In genomic region chr1:229943988-229944743, GRCh38 we compare ENCODE assay signal across 20 cellular contexts.
A peak's percentile ranks its signal among the peaks of the same experiment; 100 is the strongest.
DNase-seq lines count a peak whose midpoint lies in the region; ATAC-seq and TF ChIP-seq lines count a peak whose summit lies in the region.
"Had no signal": no experiment of that assay in that cellular context is flagged by ENCODE, and none has a peak within 500 bp of the region (broad histone marks: within the 10 kb centered on the region; RNA-seq: fewer than 3 reads in every experiment).

No MANE protein-coding gene starts in this region.

- H3K9ac ChIP-seq in SK-N-SH (no peak overlapping the region), mesendoderm (ENCODE audit: low read length) (no peak overlapping the region)
- H3K9ac ChIP-seq: BLaER1 treated with 17β-estradiol and CSF1 and Interleukin-3, amounts not matched to agents 10 nM and 100 nM; GM23248 had no signal

- no peak for TF ChIP-seq RAD21 in SK-N-SH (IDR thresholded peaks at IDR 0.05; ENCODE audit: low read length)

- ATAC-seq in SK-N-SH treated with all-trans-retinoic acid at 6 μM for 48 hours, result no peak
- peak; percentile 16 for ATAC-seq in upper lobe of right lung
- no peak for ATAC-seq in GM21786 (IDR thresholded peaks at IDR 0.05; ENCODE audit: unreplicated experiment)
- no peak for ATAC-seq in left cardiac atrium
- ATAC-seq: A549; CD8-positive, alpha-beta T cell; HCT116 had no signal

- intact Hi-C loops in esophagus muscularis mucosa (cut with DNase I) (no loop called here), upper lobe of right lung (cut with DNase I) (no loop called here), left cardiac atrium (cut with DNase I) (no loop called here)

- H2BK15ac ChIP-seq in mesendoderm (replicated peaks; ENCODE audit: low read depth), result no peak overlapping the region

- H3K4me1 ChIP-seq in SK-N-SH (ENCODE audit: control insufficient read depth in 1 of 2, insufficient read depth in 2 of 2, low read depth in 1 of 2, low read length in 1 of 2) (peaks cover 10 to 57% of the 10 kb centered on the region in 2 experiments; a peak in 3 of 4 replicates), esophagus muscularis mucosa (peaks cover 0 to 4% (median 0%) of the 10 kb centered on the region in 4 donors), mesendoderm (ENCODE audit: control insufficient read depth, low read depth, low read length) (no peaks in the 10 kb centered on the region), upper lobe of right lung (no peaks in the 10 kb centered on the region)
- H3K4me1 ChIP-seq: A549; BLaER1 treated with 17β-estradiol and CSF1 and Interleukin-3, amounts not matched to agents 10 nM and 100 nM had no signal

- H3K56ac ChIP-seq in mesendoderm (ENCODE audit: low read length), result no peak overlapping the region

- H4K5ac ChIP-seq in mesendoderm (ENCODE audit: low read length), result no peak overlapping the region

- TF ChIP-seq EP300 in SK-N-SH (IDR thresholded peaks at IDR 0.05; ENCODE audit: borderline replicate concordance in 1 of 2, low read depth in 1 of 2, low read length in 1 of 2) (no peak), esophagus muscularis mucosa (IDR thresholded peaks at IDR 0.05) (no peak)

- no peak overlapping the region for H3K18ac ChIP-seq in mesendoderm (ENCODE audit: low read length)

- POLR2A ChIA-PET in SK-N-SH (lab: Yijun Ruan, JAX), result interaction anchor here (1.4 kb wide), 1 partner anchor 250 kb away, joined by 7 read pairs; no protein-coding TSS in a partner anchor

- peak overlapping the region in 1 of 2 experiments; percentile 99; a peak in 2 of 4 replicates for H3K27ac ChIP-seq in SK-N-SH (ENCODE audit: low read depth in 2 of 2, low read length in 1 of 2)
- no peak overlapping the region for H3K27ac ChIP-seq in esophagus muscularis mucosa (replicated peaks in 1 of 4)
- no peak overlapping the region for H3K27ac ChIP-seq in mesendoderm (ENCODE audit: low read depth, low read length)
- H3K27ac ChIP-seq in upper lobe of right lung, result no peak overlapping the region
- H3K27ac ChIP-seq: 22Rv1; A549; BLaER1 treated with 17β-estradiol and CSF1 and Interleukin-3, amounts not matched to agents 10 nM and 100 nM; GM23248 had no signal

- H4K20me1 ChIP-seq in SK-N-SH (ENCODE audit: insufficient read depth), result no peaks in the 10 kb centered on the region
- H4K20me1 ChIP-seq: BLaER1 treated with 17β-estradiol and CSF1 and Interleukin-3, amounts not matched to agents 10 nM and 100 nM had no signal

- peak; percentile 25 for DNase-seq in SK-N-SH
- DNase-seq in esophagus muscularis mucosa (ENCODE audit: extremely low spot score), result peak; percentile 78
- peak; percentile 1 for DNase-seq in mesendoderm
- no peak for DNase-seq in upper lobe of right lung
- DNase-seq in left cardiac atrium, result no peak
- DNase-seq in AG08395 (ENCODE audit: low spot score), result no peak
- DNase-seq: Calu3; CD8-positive, alpha-beta T cell; DMS79 treated with DMSO at 0.1 percent for 48 hours; EL; GM23248; H7; HFFc6; IMR-90 had no signal

- WGBS in SK-N-SH (ENCODE audit: low lambda C conversion rate), result 75% methylated on average over 26 of the region's 29 CpGs
- WGBS in esophagus muscularis mucosa, result 92% methylated on average over 23 of the region's 29 CpGs
- no CpG with 5 or more reads among the region's 29 CpGs for WGBS in mesendoderm (ENCODE audit: extremely low coverage, insufficient coverage, low lambda C conversion rate)

- H3K4ac ChIP-seq in mesendoderm (ENCODE audit: low read depth, low read length), result no peak overlapping the region

- H3K4me3 ChIP-seq in SK-N-SH (ENCODE audit: low read depth in 2 of 2, low read length in 1 of 2), result no peak overlapping the region
- H3K4me3 ChIP-seq in esophagus muscularis mucosa, result no peak overlapping the region
- H3K4me3 ChIP-seq in mesendoderm (ENCODE audit: low read length), result no peak overlapping the region
- no peak overlapping the region for H3K4me3 ChIP-seq in upper lobe of right lung
- H3K4me3 ChIP-seq: A549; BLaER1 treated with 17β-estradiol and CSF1 and Interleukin-3, amounts not matched to agents 10 nM and 100 nM; GM23248 had no signal

- H3K27me3 ChIP-seq in SK-N-SH (ENCODE audit: insufficient read depth) (no peaks in the 10 kb centered on the region), esophagus muscularis mucosa (no peaks in the 10 kb centered on the region), mesendoderm (ENCODE audit: insufficient read depth, low read length, poor library complexity) (no peaks in the 10 kb centered on the region), upper lobe of right lung (no peaks in the 10 kb centered on the region)
- H3K27me3 ChIP-seq: BLaER1 treated with 17β-estradiol and CSF1 and Interleukin-3, amounts not matched to agents 10 nM and 100 nM had no signal

- H3K9me2 ChIP-seq in SK-N-SH, result no peaks in the 10 kb centered on the region

- no peaks in the 10 kb centered on the region for H3K79me1 ChIP-seq in mesendoderm (ENCODE audit: low read length)

- H3K36me3 ChIP-seq in SK-N-SH (replicated peaks in 1 of 2; ENCODE audit: control insufficient read depth in 1 of 2, insufficient read depth in 2 of 2, low read length in 1 of 2) (no peaks in the 10 kb centered on the region), esophagus muscularis mucosa (no peaks in the 10 kb centered on the region), mesendoderm (ENCODE audit: control insufficient read depth, insufficient read depth, low read length) (no peaks in the 10 kb centered on the region), upper lobe of right lung (no peaks in the 10 kb centered on the region)
- H3K36me3 ChIP-seq: BLaER1 treated with 17β-estradiol and CSF1 and Interleukin-3, amounts not matched to agents 10 nM and 100 nM had no signal

- no peaks in the 10 kb centered on the region for H3K79me2 ChIP-seq in SK-N-SH (ENCODE audit: insufficient read depth)
- no peaks in the 10 kb centered on the region for H3K79me2 ChIP-seq in mesendoderm (ENCODE audit: control insufficient read depth, insufficient read depth, low read length)

- CTCF ChIA-PET in SK-N-SH (lab: Yijun Ruan, JAX), result interaction anchor here (0.9 to 2.0 kb wide), 4 partner anchors 10 to 283 kb away, joined by 3 to 8 read pairs (median 3); no protein-coding TSS in a partner anchor

- TF ChIP-seq CTCF in SK-N-SH (IDR thresholded peaks at IDR 0.05) (no peak), esophagus muscularis mucosa (IDR thresholded peaks at IDR 0.05) (no peak), upper lobe of right lung (IDR thresholded peaks at IDR 0.05) (no peak)

- no peak overlapping the region for H2AFZ ChIP-seq in SK-N-SH (ENCODE audit: low read depth)
- H2AFZ ChIP-seq: GM23248 had no signal

- H3K4me2 ChIP-seq in SK-N-SH, result no peak overlapping the region
- H3K4me2 ChIP-seq in mesendoderm (ENCODE audit: low read length), result no peak overlapping the region
- H3K4me2 ChIP-seq: A549; BLaER1 treated with 17β-estradiol and CSF1 and Interleukin-3, amounts not matched to agents 10 nM and 100 nM had no signal

- H3K9me3 ChIP-seq in SK-N-SH (no peaks in the 10 kb centered on the region), esophagus muscularis mucosa (no peaks in the 10 kb centered on the region), upper lobe of right lung (no peaks in the 10 kb centered on the region)
- H3K9me3 ChIP-seq: A549 had no signal

- H4K8ac ChIP-seq in mesendoderm (ENCODE audit: low read depth, low read length), result no peak overlapping the region

- no peak overlapping the region for H2AK5ac ChIP-seq in mesendoderm (ENCODE audit: low read length)

- no peaks in the 10 kb centered on the region for H3F3A ChIP-seq in SK-N-SH (replicated peaks; ENCODE audit: insufficient read depth)

- H2BK120ac ChIP-seq in mesendoderm (ENCODE audit: low read depth, low read length), result no peak overlapping the region

- H3K23ac ChIP-seq in mesendoderm (ENCODE audit: low read length), result no peak overlapping the region

- no peak overlapping the region for H2BK5ac ChIP-seq in mesendoderm (ENCODE audit: low read length)

- TF ChIP-seq POLR2A in esophagus muscularis mucosa (IDR thresholded peaks at IDR 0.05; ENCODE audit: low read depth), result no peak

TF ChIP-seq in SK-N-SH, 30 proteins besides CTCF, POLR2A, EP300 and RAD21 (continues in another document):
- no peak for TF ChIP-seq MXI1 (IDR thresholded peaks at IDR 0.05; ENCODE audit: low read depth, low read length)

TF ChIP-seq in SK-N-SH treated with all-trans-retinoic acid at 6 μM for 48 hours, 23 proteins besides CTCF, POLR2A, EP300 and RAD21:
- TF ChIP-seq ISL1 (CRISPR knock-in tag; IDR thresholded peaks at IDR 0.05), result no peak
- TF ChIP-seq ZFP3 (CRISPR knock-in tag; IDR thresholded peaks at IDR 0.05), result no peak
TF ChIP-seq in SK-N-SH treated with all-trans-retinoic acid at 6 μM for 48 hours: peak in this region for 0.

Comparison
In these comparisons a context has a peak if more than half of its experiments do, and no peak if none do; other contexts are left out.
1. DNase-seq: peak in SK-N-SH (single experiment), esophagus muscularis mucosa (single experiment) and mesendoderm (single experiment); none in upper lobe of right lung (single experiment), left cardiac atrium (single experiment) and AG08395 (single experiment).